ENCODE assay signal across 8 cellular contexts in the genomic region with DNA sequence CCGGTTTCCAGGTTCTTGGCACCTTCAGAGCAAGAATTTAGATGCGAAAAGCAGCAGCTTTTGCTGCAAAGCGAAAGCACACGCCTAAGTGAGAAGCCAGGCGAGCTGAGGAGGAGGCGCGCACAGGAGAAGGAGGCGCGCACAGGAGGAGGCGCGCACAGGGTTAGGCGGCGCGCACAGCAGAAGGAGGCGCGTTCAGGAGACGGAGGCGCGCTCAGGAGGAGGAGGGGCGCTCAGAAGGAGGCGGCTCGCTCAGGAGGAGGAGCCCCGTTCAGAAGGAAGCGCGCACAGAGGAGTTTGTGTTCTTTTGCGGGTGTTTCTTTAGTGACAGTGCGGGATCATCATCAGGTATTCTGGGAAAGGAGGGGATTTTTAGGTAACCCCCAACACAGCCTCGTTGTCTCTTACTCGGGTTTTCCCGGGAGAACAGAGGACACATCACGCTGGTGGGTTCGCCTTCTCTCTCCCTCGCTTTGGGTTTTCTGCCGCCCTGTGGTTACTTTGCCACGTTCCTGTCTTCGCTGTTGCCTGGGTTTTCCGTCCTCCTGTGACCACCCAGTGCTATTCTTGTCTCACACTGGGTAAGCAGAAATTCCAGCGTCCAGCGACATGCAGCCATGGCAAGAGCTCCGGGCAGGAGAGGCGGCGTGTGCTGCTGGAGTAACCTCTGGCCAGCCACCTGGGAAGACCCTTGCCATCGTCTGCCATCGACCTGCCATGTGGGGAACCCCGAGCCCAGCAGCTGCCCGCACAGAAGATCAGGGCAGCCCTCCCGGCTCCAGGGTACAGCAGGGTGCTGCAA. TPM values are rescaled to one million over a fixed set of nuclear protein-coding genes. Genes with fewer than 3 reads are reported as not detected.
DNase-seq lines count a peak whose midpoint lies in the region; ATAC-seq, FAIRE-seq and TF ChIP-seq lines count a peak whose summit lies in the region.

No MANE protein-coding gene starts in this region.

- no peaks in the 10 kb centered on the region; the same call in none of the 2 replicates for H3K36me3 ChIP-seq in WERI-Rb-1
- H3K36me3 ChIP-seq in breast epithelium, result no peaks in the 10 kb centered on the region
- H3K36me3 ChIP-seq in kidney (ENCODE audit: control insufficient read depth in 1 of 2, insufficient read depth in 2 of 2, low read length in 2 of 2), result peaks cover 4 to 7% of the 10 kb centered on the region in 2 donors

- no peak for TF ChIP-seq POLR2A in breast epithelium (IDR thresholded peaks at IDR 0.05)

- intact Hi-C loops in breast epithelium (cut with DNase I; ENCODE audit: low total_unique reads), result no loop called here
- intact Hi-C loops in kidney (cut with DNase I), result no loop called here

- no peak for FAIRE-seq in kidney (lab: Jason Lieb, UNC)

- H3K27ac ChIP-seq in WERI-Rb-1, result peak overlapping the region; percentile 36
- H3K27ac ChIP-seq in breast epithelium, result peak overlapping the region; percentile 73 to 81
- H3K27ac ChIP-seq in kidney (ENCODE audit: low read depth in 2 of 2, low read length in 2 of 2), result peak overlapping the region in 1 of 2 donors; percentile 55

- no peaks in the 10 kb centered on the region for H3K27me3 ChIP-seq in WERI-Rb-1 (ENCODE audit: insufficient read depth, low read depth, severe bottlenecking)
- no peaks in the 10 kb centered on the region for H3K27me3 ChIP-seq in breast epithelium

- TF ChIP-seq CTCF in WERI-Rb-1 (IDR thresholded peaks at IDR 0.05; ENCODE audit: low read depth, low read length) (peak; percentile 52), breast epithelium (IDR thresholded peaks at IDR 0.05) (peak in 2 of 3 donors; percentile 28 to 38), kidney (IDR thresholded peaks at IDR 0.05; ENCODE audit: borderline replicate concordance, extremely low read depth, insufficient read depth) (no peak)

- peak overlapping the region; percentile 51 for H3K4me3 ChIP-seq in WERI-Rb-1 (ENCODE audit: low read depth, low read length)
- peak overlapping the region; percentile 49 to 62 (median 50) for H3K4me3 ChIP-seq in breast epithelium
- H3K4me3 ChIP-seq in kidney (ENCODE audit: low read length in 2 of 2), result peak overlapping the region; percentile 39 to 73

- ATAC-seq in GM19023 (IDR thresholded peaks at IDR 0.05; ENCODE audit: unreplicated experiment) (peak; percentile 93), HG03469 (IDR thresholded peaks at IDR 0.05; ENCODE audit: unreplicated experiment) (peak; percentile 80)

- H3K9me3 ChIP-seq in WERI-Rb-1 (ENCODE audit: severe bottlenecking) (no peaks in the 10 kb centered on the region), breast epithelium (no peaks in the 10 kb centered on the region), kidney (ENCODE audit: control insufficient read depth in 1 of 2, low read length in 2 of 2) (no peaks in the 10 kb centered on the region)

- DNase-seq in AG08396 (ENCODE audit: low spot score) (peak; percentile 87), WERI-Rb-1 (peak; percentile 68), breast epithelium (ENCODE audit: low spot score in 2 of 2) (peak; percentile 63 to 64), kidney (peak; percentile 88), Kasumi-1 (lab: John Stamatoyannopoulos, UW) (no peak)
- DNase-seq in stimulated activated CD4-positive, alpha-beta T cell treated with anti-CD3 and anti-CD28 coated beads, Interleukin-1b, Interleukin-23, amount 100 ng/mL, for 48 hours, result peak; percentile 53

- H3K9ac ChIP-seq in kidney (ENCODE audit: low read length in 2 of 2), result peak overlapping the region in 1 of 2 donors; percentile 49

- H3K4me1 ChIP-seq in breast epithelium, result no peaks in the 10 kb centered on the region
- H3K4me1 ChIP-seq in kidney (ENCODE audit: control insufficient read depth in 1 of 2, insufficient read depth in 1 of 2, low read depth in 1 of 2, low read length in 2 of 2), result no peaks in the 10 kb centered on the region

RNA-seq across cellular contexts. Expression of gene WDR27, which starts 47.0 kb away (rescaled TPM):
- 10 to 100 TPM; 21.3 to 68.6 (median 56.4) TPM for total RNA-seq in breast epithelium
- 45.0 TPM for total RNA-seq in kidney
- polyA plus RNA-seq in kidney (ENCODE audit: insufficient read depth, low read depth, low replicate concordance), result 12.3 TPM

RNA-seq across cellular contexts. Expression of gene C6orf120, which starts 47.1 kb away (rescaled TPM):
- total RNA-seq in breast epithelium (10 to 100 TPM; 29.5 to 49.0 (median 33.4) TPM), kidney (23.1 TPM)
- polyA plus RNA-seq in kidney (ENCODE audit: insufficient read depth, low read depth, low replicate concordance), result 10.9 TPM

Comparison
In these comparisons a context has a peak if more than half of its experiments do, and no peak if none do; other contexts are left out.
1. DNase-seq: peak in AG08396 (single experiment), WERI-Rb-1 (single experiment), breast epithelium (2 of 2), kidney (single experiment) and stimulated activated CD4-positive, alpha-beta T cell treated with anti-CD3 and anti-CD28 coated beads, Interleukin-1b, Interleukin-23, amount 100 ng/mL, for 48 hours (single experiment); none in Kasumi-1 (0 of 2).
2. Peak in every context shown above with its lines, with median percentiles within 50 percentile points of each other: H3K4me3 ChIP-seq.